ENCODE assay signal across 16 cellular contexts in genomic region chr2:38260469-38260868, GRCh38.
DNase-seq lines count a peak whose midpoint lies in the region; ATAC-seq, FAIRE-seq and TF ChIP-seq lines count a peak whose summit lies in the region.
"Had no signal": no experiment of that assay in that cellular context is flagged by ENCODE, and none has a peak within 500 bp of the region (broad histone marks: within the 10 kb centered on the region; RNA-seq: fewer than 3 reads in every experiment).

No MANE protein-coding gene starts in this region.

- no peaks in the 10 kb centered on the region for H3K36me3 Mint-ChIP-seq in activated CD4-positive, alpha-beta T cell treated with anti-CD3 and anti-CD28 coated beads for 36 hours (ENCODE audit: low read depth)
- H3K36me3 Mint-ChIP-seq in activated CD4-positive, alpha-beta T cell treated with anti-CD3 and anti-CD28 coated beads, Interleukin-2, amount 10 ng/mL, durations not matched to agents 7 days and 5 days (ENCODE audit: low read depth) = no peaks in the 10 kb centered on the region
- no peaks in the 10 kb centered on the region for H3K36me3 Mint-ChIP-seq in T-cell

- POLR2A ChIA-PET in activated CD4-positive, alpha-beta T cell treated with anti-CD3 and anti-CD28 coated beads for 36 hours (lab: Charles Lee) = no interaction called here
- POLR2A ChIA-PET in activated CD4-positive, alpha-beta T cell treated with anti-CD3 and anti-CD28 coated beads, Interleukin-2, amount 10 ng/mL, durations not matched to agents 7 days and 5 days (lab: Charles Lee) = no interaction called here
- POLR2A ChIA-PET in T-cell (lab: Charles Lee) = no interaction called here

- peak overlapping the region; percentile 16 for H3K4me3 ChIP-seq in psoas muscle
- no peak overlapping the region for H3K4me3 ChIP-seq in coronary artery
- H3K4me3 ChIP-seq: transverse colon had no signal

- H3K9me3 Mint-ChIP-seq in activated CD4-positive, alpha-beta T cell treated with anti-CD3 and anti-CD28 coated beads for 36 hours (ENCODE audit: low read depth) = peaks cover under 1% of the 10 kb centered on the region
- no peaks in the 10 kb centered on the region for H3K9me3 Mint-ChIP-seq in activated CD4-positive, alpha-beta T cell treated with anti-CD3 and anti-CD28 coated beads, Interleukin-2, amount 10 ng/mL, durations not matched to agents 7 days and 5 days
- no peaks in the 10 kb centered on the region for H3K9me3 Mint-ChIP-seq in T-cell

- TF ChIP-seq POLR2A in GM12891 (IDR thresholded peaks at IDR 0.05; ENCODE audit: low read depth, low read length) = no peak

- H3K9me3 ChIP-seq in psoas muscle = no peaks in the 10 kb centered on the region
- H3K9me3 ChIP-seq: transverse colon had no signal

- no peak overlapping the region for H3K27ac ChIP-seq in psoas muscle
- H3K27ac ChIP-seq in coronary artery = no peak overlapping the region
- H3K27ac ChIP-seq: 22Rv1, transverse colon had no signal

- no peak overlapping the region for H3K27ac Mint-ChIP-seq in activated CD4-positive, alpha-beta T cell treated with anti-CD3 and anti-CD28 coated beads for 36 hours
- no peak overlapping the region for H3K27ac Mint-ChIP-seq in activated CD4-positive, alpha-beta T cell treated with anti-CD3 and anti-CD28 coated beads, Interleukin-2, amount 10 ng/mL, durations not matched to agents 7 days and 5 days
- no peak overlapping the region for H3K27ac Mint-ChIP-seq in T-cell

- H3K27me3 Mint-ChIP-seq in activated CD4-positive, alpha-beta T cell treated with anti-CD3 and anti-CD28 coated beads for 36 hours = peaks cover 29% of the 10 kb centered on the region
- H3K27me3 Mint-ChIP-seq in activated CD4-positive, alpha-beta T cell treated with anti-CD3 and anti-CD28 coated beads, Interleukin-2, amount 10 ng/mL, durations not matched to agents 7 days and 5 days = peaks cover 9% of the 10 kb centered on the region
- H3K27me3 Mint-ChIP-seq in T-cell = peaks cover 0 to 20% of the 10 kb centered on the region in 2 donors

- peak overlapping the region; percentile 26 for H3K4me3 Mint-ChIP-seq in activated CD4-positive, alpha-beta T cell treated with anti-CD3 and anti-CD28 coated beads for 36 hours
- no peak overlapping the region for H3K4me3 Mint-ChIP-seq in activated CD4-positive, alpha-beta T cell treated with anti-CD3 and anti-CD28 coated beads, Interleukin-2, amount 10 ng/mL, durations not matched to agents 7 days and 5 days
- peak overlapping the region; percentile 32 to 72 (median 70) for H3K4me3 Mint-ChIP-seq in T-cell

- FAIRE-seq in GM12891 (lab: Jason Lieb, UNC) = no peak
- FAIRE-seq: endometrium, keratinocyte had no signal

- intact Hi-C loops in activated CD4-positive, alpha-beta T cell treated with anti-CD3 and anti-CD28 coated beads for 36 hours (cut with DNase I, micrococcal nuclease) = no loop called here
- intact Hi-C loops in psoas muscle (cut with DNase I) = loop anchor here in 1 of 2 donors (10.0 kb wide), 1 partner anchor 366 kb away; no protein-coding TSS in a partner anchor

- ATAC-seq in activated CD4-positive, alpha-beta T cell treated with anti-CD3 and anti-CD28 coated beads for 36 hours = no peak
- ATAC-seq in T-cell (replicated peaks in 1 of 4) = peak in 1 of 4 experiments; percentile 13
- peak in 1 of 4 donors; percentile 33 for ATAC-seq in psoas muscle
- ATAC-seq in HG03520 (IDR thresholded peaks at IDR 0.05; ENCODE audit: unreplicated experiment) = no peak

- H3K4me1 ChIP-seq in psoas muscle = no peaks in the 10 kb centered on the region
- H3K4me1 ChIP-seq: transverse colon had no signal

- WGBS in psoas muscle, 3 donors = 45 to 64% (median 61%) methylated on average over 11 of the region's 11 CpGs

- peaks cover 22% of the 10 kb centered on the region for H3K4me1 Mint-ChIP-seq in activated CD4-positive, alpha-beta T cell treated with anti-CD3 and anti-CD28 coated beads for 36 hours
- H3K4me1 Mint-ChIP-seq in activated CD4-positive, alpha-beta T cell treated with anti-CD3 and anti-CD28 coated beads, Interleukin-2, amount 10 ng/mL, durations not matched to agents 7 days and 5 days = peaks cover 14% of the 10 kb centered on the region
- peaks cover 7 to 19% (median 17%) of the 10 kb centered on the region in 3 donors for H3K4me1 Mint-ChIP-seq in T-cell

- CTCF ChIA-PET in activated CD4-positive, alpha-beta T cell treated with anti-CD3 and anti-CD28 coated beads for 36 hours (lab: Charles Lee) = interaction anchor here (0.7 to 1.2 kb wide), 3 partner anchors 14 to 247 kb away, joined by 3 to 5 read pairs (median 3); no protein-coding TSS in a partner anchor
- CTCF ChIA-PET in activated CD4-positive, alpha-beta T cell treated with anti-CD3 and anti-CD28 coated beads, Interleukin-2, amount 10 ng/mL, durations not matched to agents 7 days and 5 days (lab: Charles Lee) = no interaction called here
- CTCF ChIA-PET in T-cell (lab: Charles Lee) = no interaction called here

- no peak for TF ChIP-seq CTCF in psoas muscle (IDR thresholded peaks at IDR 0.05)
- no peak for TF ChIP-seq CTCF in coronary artery (IDR thresholded peaks at IDR 0.05)

- H3K27me3 ChIP-seq in psoas muscle (ENCODE audit: insufficient read depth in 3 of 3, low read length in 2 of 3) = no peaks in the 10 kb centered on the region
- H3K27me3 ChIP-seq: transverse colon had no signal

- no peaks in the 10 kb centered on the region for H3K36me3 ChIP-seq in psoas muscle (ENCODE audit: insufficient read depth in 1 of 2, low read depth in 1 of 2)
- H3K36me3 ChIP-seq: transverse colon had no signal

- DNase-seq in activated CD4-positive, alpha-beta T cell treated with anti-CD3 and anti-CD28 coated beads for 36 hours = peak; percentile 29
- no peak for DNase-seq in activated CD4-positive, alpha-beta T cell treated with anti-CD3 and anti-CD28 coated beads, Interleukin-2, amount 10 ng/mL, durations not matched to agents 7 days and 5 days
- DNase-seq in GM12891 (ENCODE audit: insufficient read length, low spot score) (no peak), T-cell (no peak), psoas muscle (no peak), coronary artery (ENCODE audit: low spot score) (no peak), T1000 (lab: John Stamatoyannopoulos, UW) (no peak)
- DNase-seq: H7, NCI-H1436, NCI-H69, SIG-M5, transverse colon had no signal

TF ChIP-seq in GM12891, 5 proteins besides CTCF, POLR2A, EP300 and RAD21:
- TF ChIP-seq POU2F2 (IDR thresholded peaks at IDR 0.05; ENCODE audit: low read depth, low read length) = 0 out of 2 replicates have a peak, but pooled peaks have one; percentile 55
- TF ChIP-seq POLR2AphosphoS5 (IDR thresholded peaks at IDR 0.05; ENCODE audit: low read depth, low read length) = no peak
- no peak for TF ChIP-seq SPI1 (IDR thresholded peaks at IDR 0.05; ENCODE audit: low read depth, low read length)
